Comparison of ENCODE assay signal across 1 cellular context in the genomic region with DNA sequence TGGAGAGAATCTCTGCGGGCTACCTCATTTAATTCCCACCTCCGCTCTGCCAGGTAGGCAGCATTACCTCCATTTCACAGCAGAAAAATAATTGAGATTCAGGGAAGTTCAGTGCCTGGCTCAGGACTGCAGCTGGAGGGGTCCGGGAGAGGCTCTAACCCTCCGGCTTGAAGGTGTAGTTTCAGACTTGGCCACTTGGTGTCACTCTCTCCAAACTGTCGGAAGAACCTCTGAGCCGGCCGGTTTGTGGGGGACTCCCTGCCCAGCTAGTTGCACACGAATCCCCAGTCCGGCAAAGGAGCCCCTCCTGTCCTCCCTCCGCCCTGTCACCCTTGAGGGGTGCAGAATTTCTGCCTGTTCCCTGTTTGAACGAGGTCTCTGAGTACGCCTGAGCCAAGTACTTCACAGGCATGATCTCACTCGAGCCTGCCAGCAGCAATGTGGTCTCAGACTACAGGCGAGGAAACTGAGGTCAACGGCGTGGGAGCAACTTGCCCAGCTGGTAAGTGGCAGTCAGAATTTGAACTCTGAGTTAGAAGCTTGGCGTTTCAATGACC.
TF ChIP-seq lines count a peak whose summit lies in the region.

No MANE protein-coding gene starts in this region.

TF ChIP-seq in SK-N-SH, 30 proteins besides CTCF, POLR2A, EP300 and RAD21 (continued from another document):
- TF ChIP-seq, protein P1, sequence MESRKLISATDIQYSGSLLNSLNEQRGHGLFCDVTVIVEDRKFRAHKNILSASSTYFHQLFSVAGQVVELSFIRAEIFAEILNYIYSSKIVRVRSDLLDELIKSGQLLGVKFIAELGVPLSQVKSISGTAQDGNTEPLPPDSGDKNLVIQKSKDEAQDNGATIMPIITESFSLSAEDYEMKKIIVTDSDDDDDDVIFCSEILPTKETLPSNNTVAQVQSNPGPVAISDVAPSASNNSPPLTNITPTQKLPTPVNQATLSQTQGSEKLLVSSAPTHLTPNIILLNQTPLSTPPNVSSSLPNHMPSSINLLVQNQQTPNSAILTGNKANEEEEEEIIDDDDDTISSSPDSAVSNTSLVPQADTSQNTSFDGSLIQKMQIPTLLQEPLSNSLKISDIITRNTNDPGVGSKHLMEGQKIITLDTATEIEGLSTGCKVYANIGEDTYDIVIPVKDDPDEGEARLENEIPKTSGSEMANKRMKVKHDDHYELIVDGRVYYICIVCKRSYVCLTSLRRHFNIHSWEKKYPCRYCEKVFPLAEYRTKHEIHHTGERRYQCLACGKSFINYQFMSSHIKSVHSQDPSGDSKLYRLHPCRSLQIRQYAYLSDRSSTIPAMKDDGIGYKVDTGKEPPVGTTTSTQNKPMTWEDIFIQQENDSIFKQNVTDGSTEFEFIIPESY (IDR thresholded peaks at IDR 0.05; ENCODE audit: borderline replicate concordance, low read depth), result no peak
- no peak for TF ChIP-seq FOXM1 (IDR thresholded peaks at IDR 0.05; ENCODE audit: low read depth)
